In genomic region chr3:120907659-120908029, GRCh38 we compare ENCODE assay signal across 8 cellular contexts. TPM values are rescaled to one million over a fixed set of nuclear protein-coding genes. Genes with fewer than 3 reads are reported as not detected.
DNase-seq lines count a peak whose midpoint lies in the region; ATAC-seq and TF ChIP-seq lines count a peak whose summit lies in the region.

No MANE protein-coding gene starts in this region.

- DNase-seq in cardiac muscle cell (ENCODE audit: low read depth in 1 of 2, low spot score in 1 of 2) (no peak), cardiac septum (ENCODE audit: low spot score) (no peak), left colon (no peak), transverse colon (no peak), kidney tubule cell (ENCODE audit: low spot score) (no peak), GM03348 (ENCODE audit: low spot score) (no peak)
- DNase-seq in stimulated activated CD4-positive, alpha-beta T cell treated with anti-CD3 and anti-CD28 coated beads, Interleukin-4, amount 100 ng/mL, for 4 hours = no peak

- H3K27ac ChIP-seq in cardiac muscle cell = no peak overlapping the region
- H3K27ac ChIP-seq in transverse colon = no peak overlapping the region

- TF ChIP-seq CTCF in cardiac muscle cell (IDR thresholded peaks at IDR 0.05; ENCODE audit: low read depth, low read length) (no peak), transverse colon (IDR thresholded peaks at IDR 0.05) (no peak)

- peaks cover 3% of the 10 kb centered on the region for H3K4me1 ChIP-seq in cardiac muscle cell (ENCODE audit: low read depth)
- H3K4me1 ChIP-seq in transverse colon = peaks cover 0 to 24% (median 7%) of the 10 kb centered on the region in 4 donors

- no peak for TF ChIP-seq POLR2A in transverse colon (IDR thresholded peaks at IDR 0.05)

- H3K4me3 ChIP-seq in cardiac muscle cell (peak overlapping the region; percentile 10), transverse colon (peak overlapping the region in 3 of 4 donors; percentile 34 to 68 (median 48))

- H3K9me3 ChIP-seq in cardiac muscle cell (ENCODE audit: low read depth) (no peaks in the 10 kb centered on the region), transverse colon (no peaks in the 10 kb centered on the region)

- WGBS in transverse colon (ENCODE audit: low coverage in 1 of 2), 2 donors = 6 to 8% methylated on average over 9 to 11 of the region's 11 CpGs

- TF ChIP-seq EP300 in transverse colon (IDR thresholded peaks at IDR 0.05; ENCODE audit: low read depth) = no peak

- H3K27me3 ChIP-seq in cardiac muscle cell = peaks cover 15% of the 10 kb centered on the region
- peaks cover 57% of the 10 kb centered on the region for H3K27me3 ChIP-seq in transverse colon

- intact Hi-C loops in cardiac septum (cut with DNase I) (no loop called here), left colon (cut with DNase I, micrococcal nuclease) (no loop called here), transverse colon (cut with DNase I; ENCODE audit: low total_unique reads) (loop anchor here (2.0 kb wide), 1 partner anchor 13 kb away; no protein-coding TSS in a partner anchor)

- in situ Hi-C loops in transverse colon (cut with MboI; ENCODE audit: low pct_ligation_motif_present in 1 of 4, low pct_unique_long_range_greater_than_20kb in 1 of 4, low sequenced_read_pairs in 3 of 4) = no loop called here

- ATAC-seq in SK-N-SH treated with all-trans-retinoic acid at 6 μM for 48 hours (peak; percentile 13; the same call in 1 of the 3 replicates), left colon (peak; percentile 12)

- no peaks in the 10 kb centered on the region for H3K36me3 ChIP-seq in cardiac muscle cell
- no peaks in the 10 kb centered on the region for H3K36me3 ChIP-seq in transverse colon

TF ChIP-seq in SK-N-SH treated with all-trans-retinoic acid at 6 μM for 48 hours, 23 proteins besides CTCF, POLR2A, EP300 and RAD21:
- TF ChIP-seq ESRRG (CRISPR knock-in tag; IDR thresholded peaks at IDR 0.05) (no peak), TOX (CRISPR knock-in tag; IDR thresholded peaks at IDR 0.05; ENCODE audit: borderline replicate concordance) (no peak), BACH2 (CRISPR knock-in tag; IDR thresholded peaks at IDR 0.05; ENCODE audit: borderline replicate concordance) (no peak), RARB (CRISPR knock-in tag; IDR thresholded peaks at IDR 0.05) (no peak), GLIS3 (CRISPR knock-in tag; IDR thresholded peaks at IDR 0.05) (no peak), CSDC2 (CRISPR knock-in tag; IDR thresholded peaks at IDR 0.05) (no peak), ISL1 (CRISPR knock-in tag; IDR thresholded peaks at IDR 0.05) (no peak), SNAI2 (CRISPR knock-in tag; IDR thresholded peaks at IDR 0.05) (no peak), ZC3H10 (CRISPR knock-in tag; IDR thresholded peaks at IDR 0.05) (no peak), CSRNP3 (CRISPR knock-in tag; IDR thresholded peaks at IDR 0.05) (no peak), ZFP3 (CRISPR knock-in tag; IDR thresholded peaks at IDR 0.05) (no peak), ZFP30 (CRISPR knock-in tag; IDR thresholded peaks at IDR 0.05) (no peak), ZNF70 (CRISPR knock-in tag; IDR thresholded peaks at IDR 0.05) (no peak)

RNA-seq across cellular contexts. Expression of gene STXBP5L, which starts 0.4 kb away (rescaled TPM):
- total RNA-seq in cardiac muscle cell = 0.07 and 0.24 TPM in 2 replicates
- polyA plus RNA-seq in cardiac muscle cell = 0.02 and 0.14 TPM in 2 replicates
- total RNA-seq in cardiac septum = not detected
- under 1 TPM; 0.21 to 0.61 TPM for total RNA-seq in left colon
- 1 to 10 TPM in 3 of 4 donors, under 1 TPM in 1; 0.40 to 9.4 (median 1.3) TPM for total RNA-seq in transverse colon
